In the genomic region with DNA sequence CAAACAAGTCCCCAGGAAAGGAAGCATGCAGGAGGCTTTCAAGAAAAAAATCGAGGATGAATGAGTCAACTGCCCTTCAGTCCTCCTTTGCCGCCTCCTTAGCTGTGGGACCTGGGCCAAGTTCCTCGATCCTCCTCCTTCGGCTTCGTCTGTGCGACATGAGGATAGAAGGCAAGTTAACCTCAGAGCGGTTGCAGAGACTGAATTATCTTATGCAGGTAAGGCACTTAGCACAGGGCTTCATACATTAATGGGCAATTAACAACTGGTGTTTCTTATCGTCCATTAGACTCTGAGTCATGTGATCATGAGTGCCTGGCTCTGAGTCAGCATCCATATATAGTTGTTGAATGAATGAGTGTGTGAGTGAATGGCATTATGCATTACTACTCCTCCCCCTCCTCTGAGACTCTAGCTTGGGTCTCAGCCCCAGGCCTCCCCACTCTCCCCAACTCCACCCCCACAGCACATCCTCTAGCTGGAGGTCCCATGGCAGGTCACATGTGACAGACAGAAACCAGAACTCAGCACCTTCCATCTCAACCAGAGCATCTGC, we compare ENCODE assay signal across 1 cellular context.
A peak's percentile ranks its signal among the peaks of the same experiment; 100 is the strongest.
TF ChIP-seq lines count a peak whose summit lies in the region.

No MANE protein-coding gene starts in this region.

TF ChIP-seq in K562, 482 proteins besides CTCF, POLR2A, EP300 and RAD21 (continued from another document):
- TF ChIP-seq MGA (IDR thresholded peaks at IDR 0.05) (peak; percentile 37), MAFK (IDR thresholded peaks at IDR 0.05; ENCODE audit: low read length) (peak; percentile 41), KDM5B (IDR thresholded peaks at IDR 0.05; ENCODE audit: insufficient replicate concordance, low read depth, low read length) (no peak), GABPB2 (CRISPR knock-in tag; conservative IDR thresholded peaks at IDR 0.05) (no peak), JUN (IDR thresholded peaks at IDR 0.05; ENCODE audit: borderline replicate concordance, low read depth, low read length) (peak; percentile 81), JUN (CRISPR knock-in tag; IDR thresholded peaks at IDR 0.05; ENCODE audit: borderline replicate concordance) (no peak), HEY1 (CRISPR knock-in tag; IDR thresholded peaks at IDR 0.05; ENCODE audit: borderline replicate concordance) (no peak), CEBPG (CRISPR knock-in tag; IDR thresholded peaks at IDR 0.05) (no peak), CEBPG (tag; conservative IDR thresholded peaks at IDR 0.05 in 1 of 2, IDR thresholded peaks at IDR 0.05 in 1 of 2) (no peak), YY1 (IDR thresholded peaks at IDR 0.05; ENCODE audit: borderline replicate concordance in 1 of 3, control insufficient read depth in 1 of 3, extremely low read depth in 1 of 3, insufficient read depth in 3 of 3, insufficient read length in 1 of 3, insufficient replicate concordance in 2 of 3, low read depth in 1 of 3, low read length in 2 of 3) (no peak), TOE1 (IDR thresholded peaks at IDR 0.05; ENCODE audit: borderline replicate concordance) (peak; percentile 95), TOE1 (CRISPR knock-in tag; IDR thresholded peaks at IDR 0.05; ENCODE audit: borderline replicate concordance, low read depth) (no peak), DACH1 (IDR thresholded peaks at IDR 0.05; ENCODE audit: partially characterized antibody) (peak; percentile 87), GATAD2A (IDR thresholded peaks at IDR 0.05) (no peak), BMI1 (IDR thresholded peaks at IDR 0.05; ENCODE audit: low read length) (no peak), ZNF175 (CRISPR knock-in tag; IDR thresholded peaks at IDR 0.05; ENCODE audit: low read depth) (no peak), ZKSCAN3 (CRISPR knock-in tag; IDR thresholded peaks at IDR 0.05) (no peak), TFE3 (CRISPR knock-in tag; IDR thresholded peaks at IDR 0.05) (peak; percentile 95), ZNF445 (CRISPR knock-in tag; IDR thresholded peaks at IDR 0.05; ENCODE audit: low read depth) (no peak), ZNF239 (CRISPR knock-in tag; IDR thresholded peaks at IDR 0.05) (no peak), MCM2 (IDR thresholded peaks at IDR 0.05; ENCODE audit: low read depth) (no peak), PYGO2 (tag; IDR thresholded peaks at IDR 0.05) (no peak), ZNF324 (CRISPR knock-in tag; IDR thresholded peaks at IDR 0.05) (no peak), USF1 (CRISPR knock-in tag; IDR thresholded peaks at IDR 0.05) (peak; percentile 81), MYNN (IDR thresholded peaks at IDR 0.05) (no peak), MYNN (CRISPR knock-in tag; IDR thresholded peaks at IDR 0.05) (no peak), ZC3H11A (IDR thresholded peaks at IDR 0.05; ENCODE audit: low read depth, low read length) (no peak), MED1 (CRISPR knock-in tag; IDR thresholded peaks at IDR 0.05; ENCODE audit: borderline replicate concordance) (no peak), ZBTB8A (IDR thresholded peaks at IDR 0.05; ENCODE audit: partially characterized antibody) (no peak), HCFC1 (IDR thresholded peaks at IDR 0.05; ENCODE audit: low read depth, low read length) (no peak), USF2 (CRISPR knock-in tag; IDR thresholded peaks at IDR 0.05) (peak; percentile 67)
- TF ChIP-seq, protein P1, sequence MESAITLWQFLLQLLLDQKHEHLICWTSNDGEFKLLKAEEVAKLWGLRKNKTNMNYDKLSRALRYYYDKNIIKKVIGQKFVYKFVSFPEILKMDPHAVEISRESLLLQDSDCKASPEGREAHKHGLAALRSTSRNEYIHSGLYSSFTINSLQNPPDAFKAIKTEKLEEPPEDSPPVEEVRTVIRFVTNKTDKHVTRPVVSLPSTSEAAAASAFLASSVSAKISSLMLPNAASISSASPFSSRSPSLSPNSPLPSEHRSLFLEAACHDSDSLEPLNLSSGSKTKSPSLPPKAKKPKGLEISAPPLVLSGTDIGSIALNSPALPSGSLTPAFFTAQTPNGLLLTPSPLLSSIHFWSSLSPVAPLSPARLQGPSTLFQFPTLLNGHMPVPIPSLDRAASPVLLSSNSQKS (CRISPR knock-in tag; IDR thresholded peaks at IDR 0.05) = no peak
